Comparison of ENCODE assay signal across 2 cellular contexts in genomic region chr17:6786618-6787017, GRCh38.
TF ChIP-seq lines count a peak whose summit lies in the region.

No MANE protein-coding gene starts in this region.

TF ChIP-seq in SK-N-SH, 30 proteins besides CTCF, POLR2A, EP300 and RAD21 (continued from another document):
- TF ChIP-seq REST (IDR thresholded peaks at IDR 0.05; ENCODE audit: low read depth, low read length) (no peak), IRF3 (IDR thresholded peaks at IDR 0.05; ENCODE audit: low read depth, low read length) (no peak), RFX5 (IDR thresholded peaks at IDR 0.05; ENCODE audit: low read length) (no peak), SMC3 (IDR thresholded peaks at IDR 0.05; ENCODE audit: low read depth, low read length) (no peak), POLR2AphosphoS5 (IDR thresholded peaks at IDR 0.05; ENCODE audit: low read depth, low read length) (no peak), TCF12 (IDR thresholded peaks at IDR 0.05) (no peak), EZH2phosphoT487 (IDR thresholded peaks at IDR 0.05; ENCODE audit: borderline replicate concordance, low read depth) (no peak), GATA2 (CRISPR knock-in tag; IDR thresholded peaks at IDR 0.05) (no peak), RCOR1 (IDR thresholded peaks at IDR 0.05; ENCODE audit: low read length) (no peak), RXRA (IDR thresholded peaks at IDR 0.05; ENCODE audit: borderline replicate concordance, low read depth) (no peak), TEAD4 (IDR thresholded peaks at IDR 0.05; ENCODE audit: borderline replicate concordance, insufficient read depth) (no peak)

TF ChIP-seq in SK-N-SH treated with all-trans-retinoic acid at 6 μM for 48 hours, 23 proteins besides CTCF, POLR2A, EP300 and RAD21 (continued from another document):
- TF ChIP-seq, protein P1, sequence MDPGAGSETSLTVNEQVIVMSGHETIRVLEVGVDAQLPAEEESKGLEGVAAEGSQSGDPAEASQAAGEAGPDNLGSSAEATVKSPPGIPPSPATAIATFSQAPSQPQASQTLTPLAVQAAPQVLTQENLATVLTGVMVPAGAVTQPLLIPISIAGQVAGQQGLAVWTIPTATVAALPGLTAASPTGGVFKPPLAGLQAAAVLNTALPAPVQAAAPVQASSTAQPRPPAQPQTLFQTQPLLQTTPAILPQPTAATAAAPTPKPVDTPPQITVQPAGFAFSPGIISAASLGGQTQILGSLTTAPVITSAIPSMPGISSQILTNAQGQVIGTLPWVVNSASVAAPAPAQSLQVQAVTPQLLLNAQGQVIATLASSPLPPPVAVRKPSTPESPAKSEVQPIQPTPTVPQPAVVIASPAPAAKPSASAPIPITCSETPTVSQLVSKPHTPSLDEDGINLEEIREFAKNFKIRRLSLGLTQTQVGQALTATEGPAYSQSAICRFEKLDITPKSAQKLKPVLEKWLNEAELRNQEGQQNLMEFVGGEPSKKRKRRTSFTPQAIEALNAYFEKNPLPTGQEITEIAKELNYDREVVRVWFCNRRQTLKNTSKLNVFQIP (CRISPR knock-in tag; IDR thresholded peaks at IDR 0.05; ENCODE audit: borderline replicate concordance, low read depth), result no peak
- TF ChIP-seq ZFP30 (CRISPR knock-in tag; IDR thresholded peaks at IDR 0.05) (no peak), RARB (CRISPR knock-in tag; IDR thresholded peaks at IDR 0.05) (no peak), GLIS3 (CRISPR knock-in tag; IDR thresholded peaks at IDR 0.05) (no peak), PATZ1 (CRISPR knock-in tag; IDR thresholded peaks at IDR 0.05; ENCODE audit: borderline replicate concordance) (no peak), ZNF70 (CRISPR knock-in tag; IDR thresholded peaks at IDR 0.05) (no peak), SNAI2 (CRISPR knock-in tag; IDR thresholded peaks at IDR 0.05) (no peak), CSRNP3 (CRISPR knock-in tag; IDR thresholded peaks at IDR 0.05) (no peak), ISL1 (CRISPR knock-in tag; IDR thresholded peaks at IDR 0.05) (no peak), PPARA (CRISPR knock-in tag; IDR thresholded peaks at IDR 0.05; ENCODE audit: borderline replicate concordance) (no peak)
